8 cellular contexts compared by ENCODE assay signal in the genomic region with DNA sequence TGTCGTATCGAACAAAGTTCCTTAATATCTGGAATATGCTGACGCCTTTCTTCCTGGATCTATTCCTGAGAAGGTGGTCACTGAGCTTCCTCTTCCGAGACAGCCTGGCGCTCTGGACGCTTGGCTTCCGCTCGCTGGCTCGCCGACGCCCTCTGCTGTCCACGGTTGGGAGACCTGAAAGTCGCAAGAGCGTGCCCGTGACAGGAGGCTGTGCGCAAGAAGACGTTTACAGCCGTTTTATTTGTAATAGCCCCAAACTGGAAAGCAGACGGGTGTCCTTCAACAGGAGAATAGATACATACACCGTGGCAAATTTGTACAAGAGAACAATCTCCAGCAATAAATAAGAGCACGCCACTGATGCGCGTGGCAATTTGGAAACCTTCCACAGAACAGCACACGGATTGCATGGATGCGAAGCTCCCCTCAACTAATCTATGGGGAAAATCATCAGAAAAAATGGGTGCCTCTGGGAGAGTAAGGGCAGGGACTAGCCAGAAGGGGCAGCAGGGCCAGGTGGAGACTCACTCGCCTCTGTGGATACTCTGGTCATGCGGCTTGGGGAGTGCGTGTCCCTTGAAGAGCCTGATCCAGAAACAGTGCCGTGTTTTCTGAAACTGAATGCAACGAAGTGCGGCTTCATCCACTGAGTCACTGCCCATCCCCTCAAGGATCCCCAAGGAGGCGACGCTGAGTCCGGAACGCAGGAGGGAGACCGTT. TPM values are rescaled to one million over a fixed set of nuclear protein-coding genes. Genes with fewer than 3 reads are reported as not detected.
A peak's percentile ranks its signal among the peaks of the same experiment; 100 is the strongest.
DNase-seq lines count a peak whose midpoint lies in the region; ATAC-seq and TF ChIP-seq lines count a peak whose summit lies in the region.

No MANE protein-coding gene starts in this region.

- H3K4me3 ChIP-seq in AG10803 (ENCODE audit: low read length) (peak overlapping the region; percentile 43), SK-N-SH (ENCODE audit: low read depth in 2 of 2, low read length in 1 of 2) (peak overlapping the region; percentile 24 to 43), osteoblast (ENCODE audit: insufficient read depth, low read length) (peak overlapping the region; percentile 70)

- H3F3A ChIP-seq in SK-N-SH (replicated peaks; ENCODE audit: insufficient read depth): no peaks in the 10 kb centered on the region

- peaks cover 6% of the 10 kb centered on the region for H3K4me1 Mint-ChIP-seq in activated naive CD4-positive, alpha-beta T cell treated with anti-CD3 and anti-CD28 coated beads, Interleukin-2, amount 10 ng/mL, durations not matched to agents 7 days and 5 days

- 14% methylated on average over 34 of the region's 36 CpGs for WGBS in SK-N-SH (ENCODE audit: low lambda C conversion rate)

- H2AFZ ChIP-seq in SK-N-SH (ENCODE audit: low read depth) (no peak overlapping the region), osteoblast (ENCODE audit: low read length) (peak overlapping the region; percentile 75)

- H3K9ac ChIP-seq in SK-N-SH: no peak overlapping the region

- H3K9me3 Mint-ChIP-seq in activated naive CD4-positive, alpha-beta T cell treated with anti-CD3 and anti-CD28 coated beads, Interleukin-2, amount 10 ng/mL, durations not matched to agents 7 days and 5 days: no peaks in the 10 kb centered on the region

- H3K4me1 ChIP-seq in SK-N-SH (ENCODE audit: control insufficient read depth in 1 of 2, insufficient read depth in 2 of 2, low read depth in 1 of 2, low read length in 1 of 2): peaks cover 0 to 9% of the 10 kb centered on the region in 2 experiments; a peak in 1 of 4 replicates
- peaks cover 8% of the 10 kb centered on the region for H3K4me1 ChIP-seq in osteoblast (ENCODE audit: insufficient read depth, low read length)

- H3K9me3 ChIP-seq in SK-N-SH (no peaks in the 10 kb centered on the region), osteoblast (ENCODE audit: low read depth, low read length) (no peaks in the 10 kb centered on the region)

- TF ChIP-seq EP300 in SK-N-SH (IDR thresholded peaks at IDR 0.05; ENCODE audit: borderline replicate concordance in 1 of 2, low read depth in 1 of 2, low read length in 1 of 2): no peak

- no peak overlapping the region for H3K4me3 Mint-ChIP-seq in activated naive CD4-positive, alpha-beta T cell treated with anti-CD3 and anti-CD28 coated beads, Interleukin-2, amount 10 ng/mL, durations not matched to agents 7 days and 5 days

- no peaks in the 10 kb centered on the region for H3K9me2 ChIP-seq in SK-N-SH

- H3K27me3 ChIP-seq in SK-N-SH (ENCODE audit: insufficient read depth) (no peaks in the 10 kb centered on the region; the same call in 1 of the 2 replicates), osteoblast (ENCODE audit: insufficient read depth, low read length) (peaks cover 14% of the 10 kb centered on the region)

- peak; percentile 68 for DNase-seq in AG10803 (ENCODE audit: low read depth)
- DNase-seq in HuH-7 (ENCODE audit: low spot score): peak; percentile 81
- peak; percentile 84 for DNase-seq in SK-N-SH
- peak; percentile 84 for DNase-seq in activated naive CD4-positive, alpha-beta T cell treated with anti-CD3 and anti-CD28 coated beads, Interleukin-2, amount 10 ng/mL, durations not matched to agents 7 days and 5 days
- DNase-seq in germinal center (ENCODE audit: low spot score): peak; percentile 68
- peak; percentile 99 for DNase-seq in osteoblast (ENCODE audit: insufficient read length, low spot score, missing footprints)
- peak in 43 of 49 donors; percentile 17 to 86 (median 70) for DNase-seq in substantia nigra (lab: John Stamatoyannopoulos, UW)

- no peak overlapping the region for H3K27ac ChIP-seq in SK-N-SH (ENCODE audit: low read depth in 2 of 2, low read length in 1 of 2)
- no peak overlapping the region for H3K27ac ChIP-seq in osteoblast (ENCODE audit: low read depth, low read length)
- peak overlapping the region; percentile 39 for H3K27ac ChIP-seq in substantia nigra (ENCODE audit: low read depth, low read length, poor library complexity, severe bottlenecking)

- TF ChIP-seq RAD21 in SK-N-SH (IDR thresholded peaks at IDR 0.05; ENCODE audit: low read length): peak; percentile 90

- H3K4me2 ChIP-seq in SK-N-SH (peak overlapping the region; percentile 67), osteoblast (ENCODE audit: insufficient read depth, low read length) (peak overlapping the region; percentile 91)

- peak; percentile 74 for ATAC-seq in GM18909 (IDR thresholded peaks at IDR 0.05; ENCODE audit: poor library complexity, unreplicated experiment)

- TF ChIP-seq CTCF in AG10803 (conservative IDR thresholded peaks at IDR 0.05; ENCODE audit: low read length) (peak; percentile 91), SK-N-SH (IDR thresholded peaks at IDR 0.05) (peak; percentile 88), osteoblast (IDR thresholded peaks at IDR 0.05; ENCODE audit: extremely low read depth, low read depth, low read length) (peak; percentile 86)

- H3K36me3 ChIP-seq in SK-N-SH (replicated peaks in 1 of 2; ENCODE audit: control insufficient read depth in 1 of 2, insufficient read depth in 2 of 2, low read length in 1 of 2) (no peaks in the 10 kb centered on the region), osteoblast (ENCODE audit: insufficient read depth, low read length) (no peaks in the 10 kb centered on the region)

- H4K20me1 ChIP-seq in SK-N-SH (ENCODE audit: insufficient read depth): no peaks in the 10 kb centered on the region
- no peaks in the 10 kb centered on the region for H4K20me1 ChIP-seq in osteoblast (ENCODE audit: insufficient read depth, low read length)

- POLR2A ChIA-PET in SK-N-SH (lab: Yijun Ruan, JAX): interaction anchor here (1.1 kb wide), 1 partner anchor 569 kb away, joined by 3 read pairs; no protein-coding TSS in a partner anchor

- no peak overlapping the region for H3K27ac Mint-ChIP-seq in activated naive CD4-positive, alpha-beta T cell treated with anti-CD3 and anti-CD28 coated beads, Interleukin-2, amount 10 ng/mL, durations not matched to agents 7 days and 5 days

- H3K36me3 Mint-ChIP-seq in activated naive CD4-positive, alpha-beta T cell treated with anti-CD3 and anti-CD28 coated beads, Interleukin-2, amount 10 ng/mL, durations not matched to agents 7 days and 5 days: no peaks in the 10 kb centered on the region

- H3K27me3 Mint-ChIP-seq in activated naive CD4-positive, alpha-beta T cell treated with anti-CD3 and anti-CD28 coated beads, Interleukin-2, amount 10 ng/mL, durations not matched to agents 7 days and 5 days: peaks cover 53% of the 10 kb centered on the region

- CTCF ChIA-PET in SK-N-SH (lab: Yijun Ruan, JAX): interaction anchor here (0.5 to 2.9 kb wide), 72 partner anchors 10 to 1723 kb away, joined by 3 to 78 read pairs (median 4); partner anchors contain the start of genes BNIP3 and PPP2R2D
- CTCF ChIA-PET in activated naive CD4-positive, alpha-beta T cell treated with anti-CD3 and anti-CD28 coated beads, Interleukin-2, amount 10 ng/mL, durations not matched to agents 7 days and 5 days (lab: Charles Lee): interaction anchor here (0.6 to 2.4 kb wide), 29 partner anchors 9 to 146 kb away, joined by 3 to 69 read pairs (median 5); no protein-coding TSS in a partner anchor

- H3K79me2 ChIP-seq in SK-N-SH (ENCODE audit: insufficient read depth) (no peaks in the 10 kb centered on the region), osteoblast (ENCODE audit: insufficient read depth, low read length) (no peaks in the 10 kb centered on the region)

TF ChIP-seq in SK-N-SH, 30 proteins besides CTCF, POLR2A, EP300 and RAD21:
- TF ChIP-seq MXI1 (IDR thresholded peaks at IDR 0.05; ENCODE audit: low read depth, low read length) (peak; percentile 52), SIN3A (IDR thresholded peaks at IDR 0.05; ENCODE audit: borderline replicate concordance, low read depth, low read length) (0 out of 2 replicates have a peak, but pooled peaks have one; percentile 28), CHD2 (IDR thresholded peaks at IDR 0.05; ENCODE audit: low read length, partially characterized antibody) (peak; percentile 15), EZH2phosphoT487 (IDR thresholded peaks at IDR 0.05; ENCODE audit: borderline replicate concordance, low read depth) (no peak), SMC3 (IDR thresholded peaks at IDR 0.05; ENCODE audit: low read depth, low read length) (peak; percentile 93), NRF1 (IDR thresholded peaks at IDR 0.05; ENCODE audit: low read depth, low read length) (peak; percentile 22; the same call in 1 of the 2 replicates), TAF1 (IDR thresholded peaks at IDR 0.05; ENCODE audit: borderline replicate concordance, low read depth, low read length) (no peak), USF2 (IDR thresholded peaks at IDR 0.05; ENCODE audit: borderline replicate concordance, low read depth, low read length) (no peak)

RNA-seq across cellular contexts. Expression of gene BNIP3, which starts 41.5 kb away (rescaled TPM):
- 40.3 and 57.2 TPM in 2 replicates for polyA plus RNA-seq in SK-N-SH (2012; rRNA removed)
- 50.0 and 53.3 TPM in 2 replicates for polyA plus RNA-seq in SK-N-SH (2012; cell fraction: cytosol; rRNA removed)
- polyA plus RNA-seq in SK-N-SH (2012; cell fraction: nucleus; rRNA removed): 47.8 and 56.3 TPM in 2 replicates
- total RNA-seq in osteoblast: 53.0 and 112 TPM in 2 replicates

RNA-seq across cellular contexts. Expression of gene JAKMIP3, which starts 42.5 kb away (rescaled TPM):
- polyA plus RNA-seq in SK-N-SH (2012; rRNA removed): 0.02 TPM in 2 replicates
- under 0.01 and 0.01 TPM in 2 replicates for polyA plus RNA-seq in SK-N-SH (2012; cell fraction: cytosol; rRNA removed)
- 0.04 and 0.05 TPM in 2 replicates for polyA plus RNA-seq in SK-N-SH (2012; cell fraction: nucleus; rRNA removed)
- total RNA-seq in osteoblast: 0.29 and 0.36 TPM in 2 replicates
